12 cellular contexts compared by ENCODE assay signal in genomic region chr3:150582620-150583019, GRCh38. TPM values are rescaled to one million over a fixed set of nuclear protein-coding genes. Genes with fewer than 3 reads are reported as not detected.
DNase-seq lines count a peak whose midpoint lies in the region; ATAC-seq and TF ChIP-seq lines count a peak whose summit lies in the region.
"Had no signal": no experiment of that assay in that cellular context is flagged by ENCODE, and none has a peak within 500 bp of the region (broad histone marks: within the 10 kb centered on the region; RNA-seq: fewer than 3 reads in every experiment).

No MANE protein-coding gene starts in this region.

- no peak for TF ChIP-seq POLR2A in gastroesophageal sphincter (IDR thresholded peaks at IDR 0.05)

- no peak for DNase-seq in stimulated activated naive CD8-positive, alpha-beta T cell treated with anti-CD3 and anti-CD28 coated beads, Interleukin-15, Interleukin-2, amounts not matched to agents 100 U/mL and 50 U/mL, for 24 hours
- no peak for DNase-seq in stimulated activated naive CD8-positive, alpha-beta T cell treated with anti-CD3 and anti-CD28 coated beads, Interleukin-15, amount 100 ng/mL, for 72 hours
- DNase-seq in GM03348 (ENCODE audit: low spot score), result no peak
- DNase-seq in MV-4-11 (lab: John Stamatoyannopoulos, UW), result no peak
- DNase-seq: activated T-cell treated with anti-CD3 and anti-CD28 coated beads, Interleukin-2, amount 50 U/mL, for 48 hours; cerebellar nuclear complex; left ventricle myocardium superior had no signal

- no peak overlapping the region for H3K4me3 Mint-ChIP-seq in stimulated activated naive CD8-positive, alpha-beta T cell treated with anti-CD3 and anti-CD28 coated beads, Interleukin-15, Interleukin-2, amounts not matched to agents 100 ng/mL and 50 ng/mL, for 24 hours
- peak overlapping the region; percentile 2 to 42 for H3K4me3 Mint-ChIP-seq in stimulated activated naive CD8-positive, alpha-beta T cell treated with anti-CD3 and anti-CD28 coated beads, Interleukin-15, amount 100 ng/mL, for 72 hours

- H3K9me3 Mint-ChIP-seq in stimulated activated naive CD8-positive, alpha-beta T cell treated with anti-CD3 and anti-CD28 coated beads, Interleukin-15, Interleukin-2, amounts not matched to agents 100 ng/mL and 50 ng/mL, for 24 hours, result no peaks in the 10 kb centered on the region
- H3K9me3 Mint-ChIP-seq in stimulated activated naive CD8-positive, alpha-beta T cell treated with anti-CD3 and anti-CD28 coated beads, Interleukin-15, amount 100 ng/mL, for 72 hours, result no peaks in the 10 kb centered on the region

- no peaks in the 10 kb centered on the region for H3K27me3 ChIP-seq in gastroesophageal sphincter
- H3K27me3 ChIP-seq: neutrophil had no signal

- H3K9me3 ChIP-seq in gastroesophageal sphincter, result no peaks in the 10 kb centered on the region
- H3K9me3 ChIP-seq: neutrophil had no signal

- H3K4me1 Mint-ChIP-seq in stimulated activated naive CD8-positive, alpha-beta T cell treated with anti-CD3 and anti-CD28 coated beads, Interleukin-15, Interleukin-2, amounts not matched to agents 100 ng/mL and 50 ng/mL, for 24 hours (ENCODE audit: low read depth), result peaks cover 10% of the 10 kb centered on the region
- peaks cover 25% of the 10 kb centered on the region for H3K4me1 Mint-ChIP-seq in stimulated activated naive CD8-positive, alpha-beta T cell treated with anti-CD3 and anti-CD28 coated beads, Interleukin-15, amount 100 ng/mL, for 72 hours

- peaks cover 3 to 67% of the 10 kb centered on the region in 2 donors for H3K36me3 ChIP-seq in gastroesophageal sphincter

- peaks cover 71% of the 10 kb centered on the region for H3K36me3 Mint-ChIP-seq in stimulated activated naive CD8-positive, alpha-beta T cell treated with anti-CD3 and anti-CD28 coated beads, Interleukin-15, Interleukin-2, amounts not matched to agents 100 ng/mL and 50 ng/mL, for 24 hours (ENCODE audit: low read depth)

- H3K27ac Mint-ChIP-seq in stimulated activated naive CD8-positive, alpha-beta T cell treated with anti-CD3 and anti-CD28 coated beads, Interleukin-15, Interleukin-2, amounts not matched to agents 100 ng/mL and 50 ng/mL, for 24 hours, result peak overlapping the region; percentile 79
- peak overlapping the region; percentile 80 to 86 for H3K27ac Mint-ChIP-seq in stimulated activated naive CD8-positive, alpha-beta T cell treated with anti-CD3 and anti-CD28 coated beads, Interleukin-15, amount 100 ng/mL, for 72 hours

- TF ChIP-seq CTCF in gastroesophageal sphincter (IDR thresholded peaks at IDR 0.05), result no peak

- no peaks in the 10 kb centered on the region for H3K4me1 ChIP-seq in gastroesophageal sphincter

- no peak overlapping the region for H3K4me3 ChIP-seq in gastroesophageal sphincter

- ATAC-seq in stimulated activated naive CD8-positive, alpha-beta T cell treated with anti-CD3 and anti-CD28 coated beads, Interleukin-15, Interleukin-2, amounts not matched to agents 100 U/mL and 50 U/mL, for 24 hours, result no peak
- peak; percentile 74 for ATAC-seq in GM21723 (IDR thresholded peaks at IDR 0.05; ENCODE audit: unreplicated experiment)
- ATAC-seq in HG03342 (IDR thresholded peaks at IDR 0.05; ENCODE audit: unreplicated experiment), result peak; percentile 68
- no peak for ATAC-seq in stimulated activated naive CD8-positive, alpha-beta T cell treated with anti-CD3 and anti-CD28 coated beads, Interleukin-15, amount 100 ng/mL, for 72 hours
- no peak for ATAC-seq in gastroesophageal sphincter
- ATAC-seq: left ventricle myocardium superior had no signal

- H3K27me3 Mint-ChIP-seq in stimulated activated naive CD8-positive, alpha-beta T cell treated with anti-CD3 and anti-CD28 coated beads, Interleukin-15, Interleukin-2, amounts not matched to agents 100 ng/mL and 50 ng/mL, for 24 hours, result no peaks in the 10 kb centered on the region
- H3K27me3 Mint-ChIP-seq in stimulated activated naive CD8-positive, alpha-beta T cell treated with anti-CD3 and anti-CD28 coated beads, Interleukin-15, amount 100 ng/mL, for 72 hours, result no peaks in the 10 kb centered on the region

- WGBS in gastroesophageal sphincter (ENCODE audit: low coverage in 1 of 2), 2 donors, result 92 to 93% methylated on average over 2 of the region's 2 CpGs

- no peak for TF ChIP-seq EP300 in gastroesophageal sphincter (IDR thresholded peaks at IDR 0.05)

- H3K27ac ChIP-seq in gastroesophageal sphincter, result no peak overlapping the region
- H3K27ac ChIP-seq: neutrophil had no signal

RNA-seq across cellular contexts. Expression of gene SELENOT, which starts 20.5 kb away (rescaled TPM):
- total RNA-seq in gastroesophageal sphincter, result 100 to 1,000 TPM in 2 of 4 donors, 10 to 100 TPM in 2; 46.1 to 167 (median 97.2) TPM

RNA-seq across cellular contexts. Expression of gene EIF2A, which starts 36.0 kb away (rescaled TPM):
- total RNA-seq in gastroesophageal sphincter, result 100 to 1,000 TPM in 3 of 4 donors, 10 to 100 TPM in 1; 98.4 to 178 (median 140) TPM

RNA-seq across cellular contexts. Expression of gene SERP1, which starts 36.3 kb away (rescaled TPM):
- 100 to 1,000 TPM in 3 of 4 donors, 10 to 100 TPM in 1; 72.8 to 187 (median 154) TPM for total RNA-seq in gastroesophageal sphincter

Comparison
In these comparisons a context has a peak if more than half of its experiments do, and no peak if none do; other contexts are left out.
1. ATAC-seq: peak in GM21723 (single experiment) and HG03342 (single experiment); none in stimulated activated naive CD8-positive, alpha-beta T cell treated with anti-CD3 and anti-CD28 coated beads, Interleukin-15, Interleukin-2, amounts not matched to agents 100 U/mL and 50 U/mL, for 24 hours (single experiment), stimulated activated naive CD8-positive, alpha-beta T cell treated with anti-CD3 and anti-CD28 coated beads, Interleukin-15, amount 100 ng/mL, for 72 hours (single experiment) and gastroesophageal sphincter (single experiment).